Comparison of ENCODE assay signal across 25 cellular contexts in the genomic region with DNA sequence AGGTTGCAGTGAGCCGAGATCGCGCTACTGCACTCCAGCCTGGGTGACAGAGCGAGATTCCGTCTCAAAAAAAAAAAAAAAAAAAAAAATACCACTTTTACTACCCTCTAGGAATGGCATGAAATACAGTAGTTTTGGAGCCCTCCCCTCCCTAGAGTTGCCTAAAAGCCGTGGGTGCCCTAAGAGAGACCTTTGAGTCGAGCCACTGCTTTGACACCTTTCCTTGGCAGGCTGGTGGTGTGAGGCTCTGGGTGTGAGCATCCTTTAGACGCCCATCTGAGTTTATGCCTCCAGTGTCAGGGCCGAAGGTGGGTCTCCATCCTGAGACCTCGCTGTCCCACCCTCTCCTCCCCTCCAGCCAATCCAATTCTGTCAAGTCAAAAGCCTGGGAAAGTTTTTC. TPM values are rescaled to one million over a fixed set of nuclear protein-coding genes. Genes with fewer than 3 reads are reported as not detected.
DNase-seq lines count a peak whose midpoint lies in the region; ATAC-seq, FAIRE-seq and TF ChIP-seq lines count a peak whose summit lies in the region.
"Had no signal": no experiment of that assay in that cellular context is flagged by ENCODE, and none has a peak within 500 bp of the region (broad histone marks: within the 10 kb centered on the region; RNA-seq: fewer than 3 reads in every experiment).

No MANE protein-coding gene starts in this region.

- H3K27me3 ChIP-seq in BLaER1: 0 out of 2 replicates have a peak, but pooled peaks cover 4% of the 10 kb centered on the region
- no peaks in the 10 kb centered on the region for H3K27me3 ChIP-seq in H7 (ENCODE audit: control insufficient read depth, insufficient read depth, low read length)
- H3K27me3 ChIP-seq: BE2C had no signal

- CTCF ChIA-PET in A549 (lab: Yijun Ruan, JAX): interaction anchor here (0.6 to 14.9 kb wide), 4 partner anchors 8 to 170 kb away, joined by 3 to 550 read pairs (median 4); no protein-coding TSS in a partner anchor

- H4K20me1 ChIP-seq in BLaER1: peaks cover 31% of the 10 kb centered on the region

- 93% methylated on average over 10 of the region's 10 CpGs for WGBS in A549 (ENCODE audit: missing lambda C conversion rate)

- H3K27ac ChIP-seq in A549 (peak overlapping the region; percentile 46 to 60; a peak in 5 of 6 replicates), BLaER1 (no peak overlapping the region)

- no peak overlapping the region for H3K4me2 ChIP-seq in A549
- 0 out of 2 replicates have a peak overlapping the region, but pooled peaks have one; percentile 30 for H3K4me2 ChIP-seq in BLaER1

- POLR2A ChIA-PET in A549 (lab: Yijun Ruan, JAX): no interaction called here

- TF ChIP-seq CTCF in A549 (IDR thresholded peaks at IDR 0.05): no peak

- no peak for TF ChIP-seq POLR2A in A549 (IDR thresholded peaks at IDR 0.05; ENCODE audit: low read length)

- no peak for ATAC-seq in A549
- no peak for ATAC-seq in HG03457 (IDR thresholded peaks at IDR 0.05; ENCODE audit: unreplicated experiment)
- no peak for ATAC-seq in HG02642 (IDR thresholded peaks at IDR 0.05; ENCODE audit: poor library complexity, unreplicated experiment)
- ATAC-seq: GM12878 had no signal

- H3K4me3 ChIP-seq in A549: no peak overlapping the region
- no peak overlapping the region for H3K4me3 ChIP-seq in BLaER1
- H3K4me3 ChIP-seq in H7 (ENCODE audit: insufficient read depth, low read depth, low read length): no peak overlapping the region
- H3K4me3 ChIP-seq: GM12878 had no signal

- H3K4me1 ChIP-seq in A549 (peaks cover 31% of the 10 kb centered on the region), BLaER1 (peaks cover 55% of the 10 kb centered on the region)
- H3K4me1 ChIP-seq: BE2C had no signal

- H3K9me3 ChIP-seq in A549: no peaks in the 10 kb centered on the region
- H3K9me3 ChIP-seq in BLaER1: no peaks in the 10 kb centered on the region
- H3K9me3 ChIP-seq: BE2C had no signal

- H3K9ac ChIP-seq in BLaER1: no peak overlapping the region

- H3K36me3 ChIP-seq in BLaER1 (no peaks in the 10 kb centered on the region; the same call in 1 of the 2 replicates), H7 (replicated peaks; ENCODE audit: control insufficient read depth, insufficient read depth, low read length) (no peaks in the 10 kb centered on the region)
- H3K36me3 ChIP-seq: BE2C had no signal

- TF ChIP-seq RAD21 in A549 (conservative IDR thresholded peaks at IDR 0.05 in 1 of 2, IDR thresholded peaks at IDR 0.05 in 1 of 2): no peak

- DNase-seq in A549 (ENCODE audit: low read depth in 1 of 2, low spot score in 1 of 2): no peak
- DNase-seq in H7: peak; percentile 6
- DNase-seq in Ammon's horn (ENCODE audit: low spot score): no peak
- DNase-seq: 8988T; AML-193; BE2C; C1 segment of cervical spinal cord; CD4-positive, alpha-beta memory T cell; CD4-positive, CD25-positive, alpha-beta regulatory T cell; CD8-positive, alpha-beta memory T cell; COR-L47; DMS 273 treated with DMSO at 0.1 percent for 48 hours; DMS153; DMS53; DMS79; DND-41; EL; GDM1 had no signal

- TF ChIP-seq EP300 in A549 (IDR thresholded peaks at IDR 0.05): no peak

- FAIRE-seq in A549 (lab: Jason Lieb, UNC): no peak
- FAIRE-seq: A204.1, GM12878, GM12892, GM18507 had no signal

TF ChIP-seq in A549, 52 proteins besides CTCF, POLR2A, EP300 and RAD21:
- TF ChIP-seq FOXS1 (CRISPR knock-in tag; IDR thresholded peaks at IDR 0.05): no peak
- TF ChIP-seq MYC (IDR thresholded peaks at IDR 0.05; ENCODE audit: borderline replicate concordance, low read length): no peak
- TF ChIP-seq HOXB13 (CRISPR knock-in tag; IDR thresholded peaks at IDR 0.05; ENCODE audit: low read depth): no peak
- no peak for TF ChIP-seq GATA3 (IDR thresholded peaks at IDR 0.05; ENCODE audit: borderline replicate concordance)
- no peak for TF ChIP-seq CBX8 (IDR thresholded peaks at IDR 0.05)
- TF ChIP-seq ZSCAN20 (CRISPR knock-in tag; IDR thresholded peaks at IDR 0.05): no peak
- TF ChIP-seq CEBPB (IDR thresholded peaks at IDR 0.05): no peak
- no peak for TF ChIP-seq ZC3H11A (IDR thresholded peaks at IDR 0.05)
- no peak for TF ChIP-seq CHD4 (IDR thresholded peaks at IDR 0.05; ENCODE audit: borderline replicate concordance)
- TF ChIP-seq, protein P1, sequence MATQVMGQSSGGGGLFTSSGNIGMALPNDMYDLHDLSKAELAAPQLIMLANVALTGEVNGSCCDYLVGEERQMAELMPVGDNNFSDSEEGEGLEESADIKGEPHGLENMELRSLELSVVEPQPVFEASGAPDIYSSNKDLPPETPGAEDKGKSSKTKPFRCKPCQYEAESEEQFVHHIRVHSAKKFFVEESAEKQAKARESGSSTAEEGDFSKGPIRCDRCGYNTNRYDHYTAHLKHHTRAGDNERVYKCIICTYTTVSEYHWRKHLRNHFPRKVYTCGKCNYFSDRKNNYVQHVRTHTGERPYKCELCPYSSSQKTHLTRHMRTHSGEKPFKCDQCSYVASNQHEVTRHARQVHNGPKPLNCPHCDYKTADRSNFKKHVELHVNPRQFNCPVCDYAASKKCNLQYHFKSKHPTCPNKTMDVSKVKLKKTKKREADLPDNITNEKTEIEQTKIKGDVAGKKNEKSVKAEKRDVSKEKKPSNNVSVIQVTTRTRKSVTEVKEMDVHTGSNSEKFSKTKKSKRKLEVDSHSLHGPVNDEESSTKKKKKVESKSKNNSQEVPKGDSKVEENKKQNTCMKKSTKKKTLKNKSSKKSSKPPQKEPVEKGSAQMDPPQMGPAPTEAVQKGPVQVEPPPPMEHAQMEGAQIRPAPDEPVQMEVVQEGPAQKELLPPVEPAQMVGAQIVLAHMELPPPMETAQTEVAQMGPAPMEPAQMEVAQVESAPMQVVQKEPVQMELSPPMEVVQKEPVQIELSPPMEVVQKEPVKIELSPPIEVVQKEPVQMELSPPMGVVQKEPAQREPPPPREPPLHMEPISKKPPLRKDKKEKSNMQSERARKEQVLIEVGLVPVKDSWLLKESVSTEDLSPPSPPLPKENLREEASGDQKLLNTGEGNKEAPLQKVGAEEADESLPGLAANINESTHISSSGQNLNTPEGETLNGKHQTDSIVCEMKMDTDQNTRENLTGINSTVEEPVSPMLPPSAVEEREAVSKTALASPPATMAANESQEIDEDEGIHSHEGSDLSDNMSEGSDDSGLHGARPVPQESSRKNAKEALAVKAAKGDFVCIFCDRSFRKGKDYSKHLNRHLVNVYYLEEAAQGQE (IDR thresholded peaks at IDR 0.05): no peak
- no peak for TF ChIP-seq HDAC2 (IDR thresholded peaks at IDR 0.05)
- no peak for TF ChIP-seq BHLHE40 (IDR thresholded peaks at IDR 0.05; ENCODE audit: low read depth, low read length)
- no peak for TF ChIP-seq MAZ (IDR thresholded peaks at IDR 0.05; ENCODE audit: borderline replicate concordance, low read depth, low read length)
- TF ChIP-seq, protein P2, sequence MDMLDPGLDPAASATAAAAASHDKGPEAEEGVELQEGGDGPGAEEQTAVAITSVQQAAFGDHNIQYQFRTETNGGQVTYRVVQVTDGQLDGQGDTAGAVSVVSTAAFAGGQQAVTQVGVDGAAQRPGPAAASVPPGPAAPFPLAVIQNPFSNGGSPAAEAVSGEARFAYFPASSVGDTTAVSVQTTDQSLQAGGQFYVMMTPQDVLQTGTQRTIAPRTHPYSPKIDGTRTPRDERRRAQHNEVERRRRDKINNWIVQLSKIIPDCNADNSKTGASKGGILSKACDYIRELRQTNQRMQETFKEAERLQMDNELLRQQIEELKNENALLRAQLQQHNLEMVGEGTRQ (IDR thresholded peaks at IDR 0.05): no peak
- TF ChIP-seq KDM5A (IDR thresholded peaks at IDR 0.05): no peak
- no peak for TF ChIP-seq ZFP36 (IDR thresholded peaks at IDR 0.05; ENCODE audit: borderline replicate concordance, partially characterized antibody)
- no peak for TF ChIP-seq RARB (CRISPR knock-in tag; IDR thresholded peaks at IDR 0.05)
- no peak for TF ChIP-seq SREBF2 (IDR thresholded peaks at IDR 0.05)
- TF ChIP-seq ZNF302 (CRISPR knock-in tag; IDR thresholded peaks at IDR 0.05): no peak
TF ChIP-seq in A549: peak in this region for 0.

RNA-seq across cellular contexts. Expression of a gene that starts 46.2 kb away (rescaled TPM):
- polyA plus RNA-seq in A549 (2011; rRNA removed): 20.8 and 26.0 TPM in 2 replicates
- polyA plus RNA-seq in A549 (2012; cell fraction: cytosol; rRNA removed): 11.1 and 14.6 TPM in 2 replicates
- polyA plus RNA-seq in A549 (2012; cell fraction: nucleus; rRNA removed): 48.9 and 50.0 TPM in 2 replicates
- polyA plus RNA-seq in A549 (2017; fragmentation: RNase III; extraction: RNeasy Plus Mini Kit Qiagen cat#74134 plus additional on column Dnase treatment): 7.0 to 10.4 TPM (median 8.3 TPM) in 3 replicates
- polyA minus RNA-seq in A549 (2011; rRNA and poly(A)+ RNA removed): 25.0 and 25.4 TPM in 2 replicates
- 35.5 and 45.7 TPM in 2 replicates for total RNA-seq in H7 (2014; rRNA removed; shearing (Covaris generic))
